ENCODE assay signal across 8 cellular contexts in genomic region chr21:29299046-29299905, GRCh38. TPM values are rescaled to one million over a fixed set of nuclear protein-coding genes. Genes with fewer than 3 reads are reported as not detected.
DNase-seq lines count a peak whose midpoint lies in the region; ATAC-seq and TF ChIP-seq lines count a peak whose summit lies in the region.

No MANE protein-coding gene starts in this region.

- peak overlapping the region; percentile 75 for H3K27ac ChIP-seq in effector memory CD4-positive, alpha-beta T cell (ENCODE audit: insufficient read depth, low read length, poor library complexity, severe bottlenecking)
- H3K27ac ChIP-seq in mesendoderm (ENCODE audit: low read depth, low read length), result peak overlapping the region; percentile 34

- H3K9me3 ChIP-seq in effector memory CD4-positive, alpha-beta T cell (ENCODE audit: control insufficient read depth, low read length), result no peaks in the 10 kb centered on the region

- H3K9ac ChIP-seq in mesendoderm (ENCODE audit: low read length), result peak overlapping the region; percentile 75

- DNase-seq in NCI-H460 (ENCODE audit: extremely low read depth, low read depth), result peak; percentile 27
- peak; percentile 88 for DNase-seq in activated CD8-positive, alpha-beta memory T cell treated with anti-CD3 and anti-CD28 coated beads for 24 hours
- peak; percentile 54 to 64 (median 60) for DNase-seq in effector memory CD4-positive, alpha-beta T cell
- DNase-seq in mesendoderm, result peak; percentile 61
- DNase-seq in stimulated activated CD8-positive, alpha-beta memory T cell treated with anti-CD3 and anti-CD28 coated beads, Interleukin-12 subunit alpha, Interleukin-12 subunit beta, amount 100 ng/mL, for 24 hours (ENCODE audit: extremely low read depth), result peak; percentile 30

- peak overlapping the region; percentile 29 for H2AK5ac ChIP-seq in mesendoderm (ENCODE audit: low read length)

- H3K4ac ChIP-seq in mesendoderm (ENCODE audit: low read depth, low read length), result peak overlapping the region; percentile 60

- H3K4me3 ChIP-seq in GM12875 (ENCODE audit: low read depth, low read length) (peak overlapping the region; percentile 61), mesendoderm (ENCODE audit: low read length) (peak overlapping the region; percentile 87)
- peak overlapping the region; percentile 54 for H3K4me3 ChIP-seq in effector memory CD4-positive, alpha-beta T cell (ENCODE audit: insufficient read depth, low read depth, low read length, poor library complexity, severe bottlenecking)

- H3K27me3 ChIP-seq in effector memory CD4-positive, alpha-beta T cell (replicated peaks; ENCODE audit: control insufficient read depth, insufficient read depth, low read length, poor library complexity, severe bottlenecking), result no peaks in the 10 kb centered on the region
- H3K27me3 ChIP-seq in mesendoderm (ENCODE audit: insufficient read depth, low read length, poor library complexity), result no peaks in the 10 kb centered on the region

- no peak overlapping the region for H2BK5ac ChIP-seq in mesendoderm (ENCODE audit: low read length)

- H2BK120ac ChIP-seq in mesendoderm (ENCODE audit: low read depth, low read length), result no peak overlapping the region

- peaks cover 19% of the 10 kb centered on the region for H3K4me1 ChIP-seq in effector memory CD4-positive, alpha-beta T cell (ENCODE audit: control insufficient read depth, insufficient read depth, low read length, poor library complexity, severe bottlenecking)
- peaks cover 12% of the 10 kb centered on the region for H3K4me1 ChIP-seq in mesendoderm (ENCODE audit: control insufficient read depth, low read depth, low read length)

- H2BK15ac ChIP-seq in mesendoderm (replicated peaks; ENCODE audit: low read depth), result peak overlapping the region; percentile 15

- H3K79me1 ChIP-seq in mesendoderm (ENCODE audit: low read length), result peaks cover 18% of the 10 kb centered on the region

- H3K4me2 ChIP-seq in mesendoderm (ENCODE audit: low read length), result peak overlapping the region; percentile 99

- TF ChIP-seq CTCF in GM12875 (IDR thresholded peaks at IDR 0.05; ENCODE audit: borderline replicate concordance, insufficient read depth, low read depth, low read length), result no peak

- ATAC-seq in HG02763 (IDR thresholded peaks at IDR 0.05; ENCODE audit: unreplicated experiment), result peak; percentile 15
- no peak for ATAC-seq in GM21576 (IDR thresholded peaks at IDR 0.05; ENCODE audit: unreplicated experiment)

- no peak overlapping the region for H4K8ac ChIP-seq in mesendoderm (ENCODE audit: low read depth, low read length)

- peak overlapping the region; percentile 98 for H3K56ac ChIP-seq in mesendoderm (ENCODE audit: low read length)

- H3K18ac ChIP-seq in mesendoderm (ENCODE audit: low read length), result peak overlapping the region; percentile 97

- no peak overlapping the region for H4K5ac ChIP-seq in mesendoderm (ENCODE audit: low read length)

- H3K23ac ChIP-seq in mesendoderm (ENCODE audit: low read length), result peak overlapping the region; percentile 87

- H3K36me3 ChIP-seq in effector memory CD4-positive, alpha-beta T cell (ENCODE audit: control insufficient read depth, insufficient read depth, low read length), result no peaks in the 10 kb centered on the region
- H3K36me3 ChIP-seq in mesendoderm (ENCODE audit: control insufficient read depth, insufficient read depth, low read length), result no peaks in the 10 kb centered on the region

- WGBS in mesendoderm (ENCODE audit: extremely low coverage, insufficient coverage, low lambda C conversion rate), result no CpG with 5 or more reads among the region's 75 CpGs

- peaks cover 42% of the 10 kb centered on the region for H3K79me2 ChIP-seq in mesendoderm (ENCODE audit: control insufficient read depth, insufficient read depth, low read length)

RNA-seq across cellular contexts. Expression of gene BACH1, which starts 0.6 kb away (rescaled TPM):
- total RNA-seq in NCI-H460 (2014; rRNA removed; shearing (Covaris generic)), result 45.7 and 53.6 TPM in 2 replicates
- 6.7 and 21.0 TPM in 2 replicates for polyA plus RNA-seq in NCI-H460 (2014; cell fraction: nucleus; rRNA removed)
- 25.9 TPM for polyA plus RNA-seq in mesendoderm (2013, experiment 1 of 2)
- 25.8 TPM for polyA plus RNA-seq in mesendoderm (2013, experiment 2 of 2)

Comparison
In these comparisons a context has a peak if more than half of its experiments do, and no peak if none do; other contexts are left out.
1. DNase-seq: peak in every context shown above with its lines; median percentile 88 in activated CD8-positive, alpha-beta memory T cell treated with anti-CD3 and anti-CD28 coated beads for 24 hours; 61 in mesendoderm; 60 in effector memory CD4-positive, alpha-beta T cell; 30 in stimulated activated CD8-positive, alpha-beta memory T cell treated with anti-CD3 and anti-CD28 coated beads, Interleukin-12 subunit alpha, Interleukin-12 subunit beta, amount 100 ng/mL, for 24 hours; 27 in NCI-H460.